In the genomic region with DNA sequence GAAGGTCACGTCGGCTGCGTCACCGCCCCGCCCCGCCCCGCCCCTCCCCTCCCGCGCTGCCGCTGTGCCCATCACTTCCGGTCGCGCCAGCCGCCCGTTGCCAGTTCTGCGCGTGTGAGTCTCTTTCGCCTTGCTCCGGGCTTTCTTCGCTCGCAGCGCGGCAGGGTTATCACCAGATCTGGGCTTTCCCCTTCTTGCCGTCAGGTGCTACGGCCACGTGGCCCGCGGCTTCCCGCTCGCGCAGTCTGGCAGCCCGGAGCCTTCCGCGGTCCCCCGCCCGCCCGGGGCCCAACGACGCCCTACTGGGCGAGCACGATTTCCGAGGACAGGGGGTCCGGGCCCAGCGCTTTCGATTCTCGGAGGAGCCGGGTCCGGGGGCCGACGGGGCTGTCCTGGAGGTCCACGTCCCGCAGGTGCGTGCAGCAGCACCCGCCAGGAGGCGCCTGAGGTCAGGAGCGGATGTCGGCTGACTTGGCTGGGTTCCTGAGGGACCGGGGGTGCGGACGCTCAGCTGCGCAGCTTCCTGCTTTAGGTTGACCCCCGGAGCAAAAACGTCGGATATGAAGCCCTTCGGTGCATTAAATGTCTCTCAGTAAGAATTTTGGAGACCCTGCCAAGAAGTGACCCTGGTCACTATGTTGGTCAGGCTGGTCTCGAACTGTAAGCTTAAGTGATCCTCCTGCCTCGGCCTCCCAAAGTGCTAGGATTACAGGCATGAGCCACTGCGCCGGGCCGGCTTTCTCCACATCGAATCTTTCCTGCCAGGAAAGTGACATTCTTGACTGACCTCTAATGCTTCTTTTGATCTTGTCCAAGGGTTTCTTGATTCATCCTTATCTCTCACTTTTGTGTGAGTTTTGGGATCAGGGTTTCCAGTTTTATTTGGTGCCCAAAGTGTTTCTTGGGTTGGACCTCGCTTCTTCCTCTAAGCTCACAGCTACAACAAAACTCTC, we compare ENCODE assay signal across 8 cellular contexts. TPM values are rescaled to one million over a fixed set of nuclear protein-coding genes. Genes with fewer than 3 reads are reported as not detected.
DNase-seq lines count a peak whose midpoint lies in the region; ATAC-seq lines count a peak whose summit lies in the region.

A gene with protein sequence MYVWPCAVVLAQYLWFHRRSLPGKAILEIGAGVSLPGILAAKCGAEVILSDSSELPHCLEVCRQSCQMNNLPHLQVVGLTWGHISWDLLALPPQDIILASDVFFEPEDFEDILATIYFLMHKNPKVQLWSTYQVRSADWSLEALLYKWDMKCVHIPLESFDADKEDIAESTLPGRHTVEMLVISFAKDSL (plus strand): TSS at position 74 of the 953 bp plus-strand sequence. CDS start 2,872 bp downstream, outside the sequence.

- peak; percentile 68 for DNase-seq in NCI-H2029 (lab: John Stamatoyannopoulos, UW)
- DNase-seq in NCI-H2029 treated with DMSO at 0.1 percent for 48 hours (lab: John Stamatoyannopoulos, UW), result no peak
- peak; percentile 40 for DNase-seq in NCI-H1105 treated with DMSO at 0.1 percent for 48 hours (lab: John Stamatoyannopoulos, UW)
- DNase-seq in activated CD4-positive, CD25-positive, alpha-beta regulatory T cell treated with anti-CD3 and anti-CD28 coated beads, Interleukin-2, amount 50 U/mL, for 16 hours (ENCODE audit: low read depth, low spot score), result peak; percentile 65
- DNase-seq in cerebellum (ENCODE audit: low spot score), result peak; percentile 61
- peak; percentile 87 for DNase-seq in left kidney (ENCODE audit: low read depth, low spot score)
- DNase-seq in stimulated activated CD4-positive, alpha-beta T cell treated with anti-CD3 and anti-CD28 coated beads, Interleukin-4, amount 100 ng/mL, for 1 hour, result peak; percentile 78

- peak; percentile 54 for ATAC-seq in HG02678 (IDR thresholded peaks at IDR 0.05; ENCODE audit: unreplicated experiment)

RNA-seq across cellular contexts. Expression of the gene that starts here (rescaled TPM):
- 11.1 TPM for total RNA-seq in cerebellum
